ENCODE assay signal across 1 cellular context in genomic region chr6:160070831-160071230, GRCh38.
A peak's percentile ranks its signal among the peaks of the same experiment; 100 is the strongest.
TF ChIP-seq lines count a peak whose summit lies in the region.

No MANE protein-coding gene starts in this region.

TF ChIP-seq in K562, 482 proteins besides CTCF, POLR2A, EP300 and RAD21:
- peak; percentile 74 for TF ChIP-seq RBM22 (IDR thresholded peaks at IDR 0.05; ENCODE audit: low read depth, low read length, poor library complexity, severe bottlenecking)
- TF ChIP-seq IRF2 (CRISPR knock-in tag; IDR thresholded peaks at IDR 0.05): no peak
- no peak for TF ChIP-seq DDX20 (tag; IDR thresholded peaks at IDR 0.05; ENCODE audit: low read depth)
- TF ChIP-seq ZNF280B (CRISPR knock-in tag; IDR thresholded peaks at IDR 0.05): no peak
- no peak for TF ChIP-seq DMBX1 (CRISPR knock-in tag; IDR thresholded peaks at IDR 0.05; ENCODE audit: borderline replicate concordance)
